Comparison of ENCODE assay signal across 1 cellular context in the genomic region with DNA sequence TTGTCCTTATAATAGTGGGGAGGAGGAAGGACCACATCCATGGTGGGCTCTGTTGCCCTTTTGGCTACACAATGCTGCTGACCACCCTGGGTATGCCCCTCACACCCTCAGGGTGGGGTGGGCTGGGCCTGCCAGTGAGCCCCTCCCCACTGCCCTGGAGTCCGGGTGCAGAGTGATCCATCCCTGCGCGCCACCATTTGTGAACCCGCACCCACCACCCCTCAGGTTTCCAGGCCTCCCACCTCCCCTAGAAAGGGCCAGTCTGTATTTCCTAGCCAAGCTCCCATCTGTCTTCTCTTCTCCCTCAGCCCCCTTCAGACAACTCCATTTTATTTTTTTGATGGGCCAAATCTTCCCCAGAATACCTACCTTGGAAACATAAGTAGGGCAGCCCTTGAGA.
TF ChIP-seq lines count a peak whose summit lies in the region.

No MANE protein-coding gene starts in this region.

TF ChIP-seq in endothelial cell of umbilical vein, 7 proteins besides CTCF, POLR2A, EP300 and RAD21:
- TF ChIP-seq GATA2 (IDR thresholded peaks at IDR 0.05; ENCODE audit: insufficient read depth, insufficient read length, low read depth, low read length), result no peak
- TF ChIP-seq JUN (IDR thresholded peaks at IDR 0.05; ENCODE audit: borderline replicate concordance, insufficient read depth, insufficient read length, low read depth), result no peak
- TF ChIP-seq FOS (IDR thresholded peaks at IDR 0.05; ENCODE audit: borderline replicate concordance, insufficient read depth, low read length), result no peak
- TF ChIP-seq, protein P1, sequence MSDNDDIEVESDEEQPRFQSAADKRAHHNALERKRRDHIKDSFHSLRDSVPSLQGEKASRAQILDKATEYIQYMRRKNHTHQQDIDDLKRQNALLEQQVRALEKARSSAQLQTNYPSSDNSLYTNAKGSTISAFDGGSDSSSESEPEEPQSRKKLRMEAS (IDR thresholded peaks at IDR 0.05; ENCODE audit: insufficient read depth, insufficient read length), result no peak
- no peak for TF ChIP-seq MYC (IDR thresholded peaks at IDR 0.05; ENCODE audit: low read depth, low read length)
- TF ChIP-seq EZH2 (IDR thresholded peaks at IDR 0.05; ENCODE audit: borderline replicate concordance, low read depth, low read length, severe bottlenecking), result no peak
- TF ChIP-seq POLR2AphosphoS5 (IDR thresholded peaks at IDR 0.05; ENCODE audit: insufficient read depth, low read depth, low read length), result no peak
